Comparison of ENCODE assay signal across 8 cellular contexts in the genomic region with DNA sequence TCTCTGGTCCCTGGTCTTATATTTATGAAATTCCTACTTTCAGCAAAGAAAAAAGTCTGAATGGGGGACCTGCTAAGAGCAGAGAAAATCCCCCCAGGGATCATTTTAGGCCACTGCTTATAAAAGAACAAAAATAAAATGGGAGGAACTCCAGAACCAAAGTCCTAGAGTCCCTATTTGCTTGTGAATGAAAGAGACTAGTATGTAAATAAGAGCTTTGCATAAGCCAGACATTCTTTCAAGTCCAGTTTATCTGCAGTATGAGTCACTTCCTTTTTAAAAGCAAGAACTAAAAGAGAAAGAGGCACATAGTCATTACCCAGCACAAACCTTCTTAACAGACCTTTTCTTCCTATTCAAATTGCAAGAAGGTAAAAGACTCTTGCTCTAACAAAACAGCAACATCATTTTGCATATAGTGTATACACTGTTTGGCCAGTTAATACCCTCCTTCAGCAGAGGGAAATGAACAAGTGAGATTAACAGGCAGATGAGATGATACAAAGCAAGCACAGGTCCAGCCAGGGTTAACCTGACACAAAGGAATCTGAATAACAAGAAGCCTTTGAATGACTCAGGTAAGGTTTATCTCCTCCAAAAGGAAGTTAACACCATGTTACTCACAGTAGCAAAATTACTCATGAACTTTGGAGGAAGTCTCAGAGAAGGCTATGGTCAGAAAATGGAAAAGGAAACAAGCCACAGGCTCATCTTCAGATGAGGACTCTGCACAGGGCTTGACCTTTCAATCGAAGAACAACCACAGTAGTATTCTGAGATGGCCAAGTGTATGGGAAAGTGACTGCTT.
DNase-seq lines count a peak whose midpoint lies in the region; ATAC-seq and TF ChIP-seq lines count a peak whose summit lies in the region.

No MANE protein-coding gene starts in this region.

- DNase-seq in stimulated activated CD4-positive, alpha-beta T cell treated with anti-CD3 and anti-CD28 coated beads, Interleukin-15, amount 100 ng/mL, for 48 hours (ENCODE audit: low read depth in 2 of 2) = peak; percentile 4 to 17
- no peak for DNase-seq in stimulated activated CD4-positive, alpha-beta T cell treated with anti-CD3 and anti-CD28 coated beads, Interleukin-4, amount 100 ng/mL, for 1 hour
- DNase-seq in NAMALWA (ENCODE audit: low spot score) (peak; percentile 63), iPS-NIHi7 (ENCODE audit: extremely low spot score) (peak; percentile 34), transverse colon (no peak), NCI-H1092 treated with DMSO at 0.1 percent for 48 hours (lab: John Stamatoyannopoulos, UW) (no peak)

- 29% methylated on average over 1 of the region's 1 CpG; no CpG with 5 or more reads in 1 of the 2 donors for WGBS in transverse colon (ENCODE audit: low coverage in 1 of 2), 2 donors

- H3K27ac Mint-ChIP-seq in activated naive CD8-positive, alpha-beta T cell = peak overlapping the region; percentile 99

- no peak for TF ChIP-seq POLR2A in transverse colon (IDR thresholded peaks at IDR 0.05)

- H3K27ac ChIP-seq in transverse colon = peak overlapping the region; percentile 46 to 75 (median 68)

- H3K9me3 ChIP-seq in transverse colon = no peaks in the 10 kb centered on the region

- intact Hi-C loops in transverse colon (cut with DNase I; ENCODE audit: low total_unique reads) = no loop called here

- peaks cover 4 to 13% (median 6%) of the 10 kb centered on the region in 4 donors for H3K4me1 ChIP-seq in transverse colon

- H3K27me3 ChIP-seq in transverse colon = no peaks in the 10 kb centered on the region

- H3K4me1 Mint-ChIP-seq in activated naive CD8-positive, alpha-beta T cell (ENCODE audit: low read depth) = peaks cover 28% of the 10 kb centered on the region

- H3K36me3 ChIP-seq in transverse colon = no peaks in the 10 kb centered on the region

- peak; percentile 94 for ATAC-seq in HG02642 (IDR thresholded peaks at IDR 0.05; ENCODE audit: poor library complexity, unreplicated experiment)

- no peaks in the 10 kb centered on the region for H3K36me3 Mint-ChIP-seq in activated naive CD8-positive, alpha-beta T cell

- H3K9me3 Mint-ChIP-seq in activated naive CD8-positive, alpha-beta T cell (ENCODE audit: low read depth) = no peaks in the 10 kb centered on the region

- TF ChIP-seq EP300 in transverse colon (IDR thresholded peaks at IDR 0.05; ENCODE audit: low read depth) = no peak

- H3K4me3 Mint-ChIP-seq in activated naive CD8-positive, alpha-beta T cell = peak overlapping the region; percentile 65

- TF ChIP-seq CTCF in transverse colon (IDR thresholded peaks at IDR 0.05) = no peak

- H3K4me3 ChIP-seq in transverse colon = no peak overlapping the region

- H3K27me3 Mint-ChIP-seq in activated naive CD8-positive, alpha-beta T cell = no peaks in the 10 kb centered on the region

- in situ Hi-C loops in transverse colon (cut with MboI; ENCODE audit: low pct_ligation_motif_present in 1 of 4, low pct_unique_long_range_greater_than_20kb in 1 of 4, low sequenced_read_pairs in 3 of 4) = no loop called here

Comparison
In these comparisons a context has a peak if more than half of its experiments do, and no peak if none do; other contexts are left out.
1. DNase-seq: peak in stimulated activated CD4-positive, alpha-beta T cell treated with anti-CD3 and anti-CD28 coated beads, Interleukin-15, amount 100 ng/mL, for 48 hours (2 of 2), NAMALWA (single experiment) and iPS-NIHi7 (single experiment); none in stimulated activated CD4-positive, alpha-beta T cell treated with anti-CD3 and anti-CD28 coated beads, Interleukin-4, amount 100 ng/mL, for 1 hour (single experiment), transverse colon (single experiment) and NCI-H1092 treated with DMSO at 0.1 percent for 48 hours (single experiment).